16 cellular contexts compared by ENCODE assay signal in genomic region chr1:36170643-36171412, GRCh38. TPM values are rescaled to one million over a fixed set of nuclear protein-coding genes. Genes with fewer than 3 reads are reported as not detected.
A peak's percentile ranks its signal among the peaks of the same experiment; 100 is the strongest.
DNase-seq lines count a peak whose midpoint lies in the region; ATAC-seq, FAIRE-seq and TF ChIP-seq lines count a peak whose summit lies in the region.
"Had no signal": no experiment of that assay in that cellular context is flagged by ENCODE, and none has a peak within 500 bp of the region (broad histone marks: within the 10 kb centered on the region; RNA-seq: fewer than 3 reads in every experiment).

No MANE protein-coding gene starts in this region.

- H3K9me3 Mint-ChIP-seq in T-helper 2 cell treated with Interferon-gamma antibody and Interleukin-4, amounts not matched to agents 5 μg/mL and 100 μg/mL, for 36 hours: no peaks in the 10 kb centered on the region
- H3K9me3 Mint-ChIP-seq in stimulated activated naive CD8-positive, alpha-beta T cell treated with anti-CD3 and anti-CD28 coated beads, Interleukin-15, amount 100 ng/mL, for 72 hours: no peaks in the 10 kb centered on the region
- H3K9me3 Mint-ChIP-seq: effector memory CD8-positive, alpha-beta T cell; GM23338 had no signal

- intact Hi-C loops in left ventricle myocardium superior (cut with micrococcal nuclease) (no loop called here), transverse colon (cut with DNase I; ENCODE audit: low total_unique reads) (no loop called here)

- H3K4me1 Mint-ChIP-seq in T-helper 2 cell treated with Interferon-gamma antibody and Interleukin-4, amounts not matched to agents 5 μg/mL and 100 μg/mL, for 36 hours (ENCODE audit: low read depth): peaks cover 17% of the 10 kb centered on the region
- H3K4me1 Mint-ChIP-seq in stimulated activated naive CD8-positive, alpha-beta T cell treated with anti-CD3 and anti-CD28 coated beads, Interleukin-15, amount 100 ng/mL, for 72 hours: peaks cover 41% of the 10 kb centered on the region

- peak overlapping the region; percentile 57 for H3K27ac Mint-ChIP-seq in T-helper 2 cell treated with Interferon-gamma antibody and Interleukin-4, amounts not matched to agents 5 μg/mL and 100 μg/mL, for 36 hours
- peak overlapping the region; percentile 68 to 86 for H3K27ac Mint-ChIP-seq in stimulated activated naive CD8-positive, alpha-beta T cell treated with anti-CD3 and anti-CD28 coated beads, Interleukin-15, amount 100 ng/mL, for 72 hours
- H3K27ac Mint-ChIP-seq: GM23338 had no signal

- H3K36me3 ChIP-seq in transverse colon: peaks cover 0 to 31% (median 10%) of the 10 kb centered on the region in 4 donors

- H3K4me1 ChIP-seq in transverse colon: peaks cover 3 to 30% (median 21%) of the 10 kb centered on the region in 4 donors

- in situ Hi-C loops in transverse colon (cut with MboI; ENCODE audit: low pct_ligation_motif_present in 1 of 4, low pct_unique_long_range_greater_than_20kb in 1 of 4, low sequenced_read_pairs in 3 of 4): no loop called here

- no peak overlapping the region for H3K4me3 Mint-ChIP-seq in T-helper 2 cell treated with Interferon-gamma antibody and Interleukin-4, amounts not matched to agents 5 μg/mL and 100 μg/mL, for 36 hours
- H3K4me3 Mint-ChIP-seq in stimulated activated naive CD8-positive, alpha-beta T cell treated with anti-CD3 and anti-CD28 coated beads, Interleukin-15, amount 100 ng/mL, for 72 hours: no peak overlapping the region
- H3K4me3 Mint-ChIP-seq: effector memory CD8-positive, alpha-beta T cell; GM23338 had no signal

- TF ChIP-seq CTCF in transverse colon (IDR thresholded peaks at IDR 0.05): no peak

- no peak for TF ChIP-seq POLR2A in transverse colon (IDR thresholded peaks at IDR 0.05)

- H3K36me3 Mint-ChIP-seq in T-helper 2 cell treated with Interferon-gamma antibody and Interleukin-4, amounts not matched to agents 5 μg/mL and 100 μg/mL, for 36 hours (ENCODE audit: low read depth): peaks cover 52% of the 10 kb centered on the region

- ATAC-seq in left ventricle myocardium superior: peak; percentile 52
- no peak for ATAC-seq in stimulated activated naive CD8-positive, alpha-beta T cell treated with anti-CD3 and anti-CD28 coated beads, Interleukin-15, amount 100 ng/mL, for 72 hours
- ATAC-seq: effector memory CD8-positive, alpha-beta T cell; GM23338 had no signal

- no peak for DNase-seq in T-helper 2 cell treated with Interferon-gamma antibody and Interleukin-4, amounts not matched to agents 5 μg/mL and 100 μg/mL, for 36 hours (ENCODE audit: low spot score)
- DNase-seq in T-helper 2 cell (no peak), left ventricle myocardium superior (no peak), transverse colon (no peak), AG08395 (ENCODE audit: low spot score) (no peak), HTR-8/SVneo (ENCODE audit: insufficient read length, low spot score) (no peak)
- no peak for DNase-seq in stimulated activated naive CD8-positive, alpha-beta T cell treated with anti-CD3 and anti-CD28 coated beads, Interleukin-15, amount 100 ng/mL, for 72 hours
- DNase-seq: aorta; effector memory CD8-positive, alpha-beta T cell; MV-4-11; SHP77; stimulated activated CD4-positive, alpha-beta T cell treated with anti-CD3 and anti-CD28 coated beads, Interleukin-4, amount 100 ng/mL, for 24 hours had no signal

- H3K27me3 ChIP-seq in transverse colon: no peaks in the 10 kb centered on the region

- no peak for FAIRE-seq in HTR-8/SVneo (lab: Jason Lieb, UNC)
- FAIRE-seq: A204.1 had no signal

- H3K4me3 ChIP-seq in transverse colon: no peak overlapping the region
- H3K4me3 ChIP-seq: GM23338 had no signal

- H3K9me3 ChIP-seq in transverse colon: no peaks in the 10 kb centered on the region

- H3K27ac ChIP-seq in angular gyrus (ENCODE audit: low read depth, low read length): peak overlapping the region; percentile 57
- H3K27ac ChIP-seq in transverse colon: peak overlapping the region in 1 of 4 donors; percentile 9
- H3K27ac ChIP-seq: VCaP had no signal

- no peak for TF ChIP-seq EP300 in transverse colon (IDR thresholded peaks at IDR 0.05; ENCODE audit: low read depth)

- 83 to 89% methylated on average over 2 to 12 of the region's 12 CpGs for WGBS in transverse colon (ENCODE audit: low coverage in 1 of 2), 2 donors

- H3K27me3 Mint-ChIP-seq in T-helper 2 cell treated with Interferon-gamma antibody and Interleukin-4, amounts not matched to agents 5 μg/mL and 100 μg/mL, for 36 hours (ENCODE audit: low read depth): no peaks in the 10 kb centered on the region
- H3K27me3 Mint-ChIP-seq in stimulated activated naive CD8-positive, alpha-beta T cell treated with anti-CD3 and anti-CD28 coated beads, Interleukin-15, amount 100 ng/mL, for 72 hours: no peaks in the 10 kb centered on the region
- H3K27me3 Mint-ChIP-seq: effector memory CD8-positive, alpha-beta T cell had no signal

RNA-seq across cellular contexts. Expression of gene MAP7D1, which starts 14.9 kb away (rescaled TPM):
- total RNA-seq in left ventricle myocardium superior (385 TPM), transverse colon (100 to 1,000 TPM in 1 of 4 donors, 10 to 100 TPM in 3; 74.3 to 187 (median 86.0) TPM)

RNA-seq across cellular contexts. Expression of gene TRAPPC3, which starts 21.5 kb away (rescaled TPM):
- total RNA-seq in left ventricle myocardium superior: 57.8 TPM
- 100 to 1,000 TPM in 3 of 4 donors, 10 to 100 TPM in 1; 54.6 to 165 (median 105) TPM for total RNA-seq in transverse colon

RNA-seq across cellular contexts. Expression of gene COL8A2, which starts 45.8 kb away (rescaled TPM):
- total RNA-seq in left ventricle myocardium superior: 0.67 TPM
- total RNA-seq in transverse colon: 1 to 10 TPM; 1.2 to 5.4 (median 1.7) TPM

RNA-seq across cellular contexts. Expression of gene THRAP3, which starts 53.4 kb away (rescaled TPM):
- total RNA-seq in left ventricle myocardium superior (67.9 TPM), transverse colon (10 to 100 TPM; 25.8 to 73.7 (median 59.9) TPM)
